2 cellular contexts compared by ENCODE assay signal in the genomic region with DNA sequence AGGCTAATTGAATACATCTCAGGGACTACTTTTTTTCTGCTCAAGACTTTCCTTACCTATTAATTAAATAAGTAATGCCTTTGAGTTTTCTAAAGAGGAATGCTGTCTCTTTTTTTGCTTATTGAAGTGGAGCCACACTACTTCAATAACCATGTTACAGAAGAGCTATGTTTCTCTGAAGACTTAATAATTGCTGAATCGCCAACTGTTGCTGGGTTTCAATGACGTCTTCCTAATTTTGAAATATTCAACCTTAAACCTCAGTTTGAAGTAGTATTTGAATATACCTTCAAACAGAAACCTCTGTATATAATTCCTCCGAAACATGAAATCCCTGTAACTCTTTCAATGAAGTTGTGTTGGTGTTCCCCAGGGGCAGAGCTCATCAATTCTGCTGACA.
TF ChIP-seq lines count a peak whose summit lies in the region.

No MANE protein-coding gene starts in this region.

TF ChIP-seq in A549, 52 proteins besides CTCF, POLR2A, EP300 and RAD21:
- TF ChIP-seq RCOR1 (IDR thresholded peaks at IDR 0.05; ENCODE audit: low read depth, low read length) = no peak
- TF ChIP-seq RARB (CRISPR knock-in tag; IDR thresholded peaks at IDR 0.05) = no peak
- peak; percentile 74 for TF ChIP-seq MAFK (IDR thresholded peaks at IDR 0.05; ENCODE audit: partially characterized antibody)
- no peak for TF ChIP-seq CBX2 (IDR thresholded peaks at IDR 0.05; ENCODE audit: borderline replicate concordance, low read depth)

TF ChIP-seq in IMR-90, 13 proteins besides CTCF, POLR2A, EP300 and RAD21:
- TF ChIP-seq CEBPB (IDR thresholded peaks at IDR 0.05; ENCODE audit: low read depth, low read length) (no peak), FOS (IDR thresholded peaks at IDR 0.05; ENCODE audit: low read depth, low read length) (no peak), MAFK (IDR thresholded peaks at IDR 0.05; ENCODE audit: low read depth, low read length) (peak; percentile 64), SMC3 (IDR thresholded peaks at IDR 0.05; ENCODE audit: low read depth, low read length) (no peak), BHLHE40 (IDR thresholded peaks at IDR 0.05; ENCODE audit: low read depth, low read length) (no peak), CHD1 (IDR thresholded peaks at IDR 0.05; ENCODE audit: low read depth, low read length) (no peak), NFE2L2 (IDR thresholded peaks at IDR 0.05; ENCODE audit: low read depth, low read length) (no peak)
- TF ChIP-seq, protein P1, sequence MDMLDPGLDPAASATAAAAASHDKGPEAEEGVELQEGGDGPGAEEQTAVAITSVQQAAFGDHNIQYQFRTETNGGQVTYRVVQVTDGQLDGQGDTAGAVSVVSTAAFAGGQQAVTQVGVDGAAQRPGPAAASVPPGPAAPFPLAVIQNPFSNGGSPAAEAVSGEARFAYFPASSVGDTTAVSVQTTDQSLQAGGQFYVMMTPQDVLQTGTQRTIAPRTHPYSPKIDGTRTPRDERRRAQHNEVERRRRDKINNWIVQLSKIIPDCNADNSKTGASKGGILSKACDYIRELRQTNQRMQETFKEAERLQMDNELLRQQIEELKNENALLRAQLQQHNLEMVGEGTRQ (IDR thresholded peaks at IDR 0.05; ENCODE audit: low read depth, low read length) = no peak
- TF ChIP-seq, protein P2, sequence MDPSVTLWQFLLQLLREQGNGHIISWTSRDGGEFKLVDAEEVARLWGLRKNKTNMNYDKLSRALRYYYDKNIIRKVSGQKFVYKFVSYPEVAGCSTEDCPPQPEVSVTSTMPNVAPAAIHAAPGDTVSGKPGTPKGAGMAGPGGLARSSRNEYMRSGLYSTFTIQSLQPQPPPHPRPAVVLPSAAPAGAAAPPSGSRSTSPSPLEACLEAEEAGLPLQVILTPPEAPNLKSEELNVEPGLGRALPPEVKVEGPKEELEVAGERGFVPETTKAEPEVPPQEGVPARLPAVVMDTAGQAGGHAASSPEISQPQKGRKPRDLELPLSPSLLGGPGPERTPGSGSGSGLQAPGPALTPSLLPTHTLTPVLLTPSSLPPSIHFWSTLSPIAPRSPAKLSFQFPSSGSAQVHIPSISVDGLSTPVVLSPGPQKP (IDR thresholded peaks at IDR 0.05; ENCODE audit: borderline replicate concordance, low read depth, low read length) = no peak
TF ChIP-seq in IMR-90: peak in this region for 1.
